Comparison of ENCODE assay signal across 16 cellular contexts in the genomic region with DNA sequence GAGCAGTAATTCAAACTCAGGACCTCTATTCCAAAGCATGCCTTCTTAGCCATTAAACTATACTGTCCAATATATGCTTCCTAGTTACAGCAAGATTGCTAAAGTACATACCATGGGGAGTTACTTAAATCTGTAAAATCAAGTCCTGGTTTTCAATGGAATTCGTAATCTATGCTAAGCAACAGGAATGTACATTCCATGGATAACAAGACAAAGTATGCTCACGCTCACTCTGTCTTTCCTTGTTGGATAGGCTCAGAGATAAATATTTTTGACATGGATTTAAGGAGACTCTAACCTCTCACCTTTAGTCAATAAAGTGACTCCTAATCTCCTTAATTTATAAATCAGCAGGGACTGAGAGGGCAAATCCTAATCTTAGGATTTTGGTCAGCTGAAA. TPM values are rescaled to one million over a fixed set of nuclear protein-coding genes. Genes with fewer than 3 reads are reported as not detected.
DNase-seq lines count a peak whose midpoint lies in the region; ATAC-seq, FAIRE-seq and TF ChIP-seq lines count a peak whose summit lies in the region.
"Had no signal": no experiment of that assay in that cellular context is flagged by ENCODE, and none has a peak within 500 bp of the region (broad histone marks: within the 10 kb centered on the region; RNA-seq: fewer than 3 reads in every experiment).

No MANE protein-coding gene starts in this region.

- no peak overlapping the region for H3K18ac ChIP-seq in mesenchymal stem cell (ENCODE audit: low read depth in 1 of 2, low read length in 2 of 2)

- no peak overlapping the region for H4K91ac ChIP-seq in mesenchymal stem cell (ENCODE audit: low read length)

- H3K9me3 ChIP-seq in adipocyte (ENCODE audit: control insufficient read depth, low read length) = peaks cover 6% of the 10 kb centered on the region
- no peaks in the 10 kb centered on the region for H3K9me3 ChIP-seq in mesenchymal stem cell (ENCODE audit: control insufficient read depth, low read length)
- H3K9me3 ChIP-seq in small intestine (ENCODE audit: control insufficient read depth, low read depth) = no peaks in the 10 kb centered on the region

- H2AK5ac ChIP-seq in mesenchymal stem cell (ENCODE audit: low read length, severe bottlenecking) = no peak overlapping the region

- H3K14ac ChIP-seq in mesenchymal stem cell (ENCODE audit: low read length in 2 of 2) = no peak overlapping the region

- FAIRE-seq in small intestine (lab: Jason Lieb, UNC) = no peak
- FAIRE-seq: D721Med, G401.6 had no signal

- no peaks in the 10 kb centered on the region for H3K79me1 ChIP-seq in mesenchymal stem cell (replicated peaks; ENCODE audit: low read length, poor library complexity, severe bottlenecking)

- WGBS in mesenchymal stem cell = no CpG with 5 or more reads among the region's 2 CpGs
- WGBS in small intestine, 3 donors = 55 to 69% (median 62%) methylated on average over 2 of the region's 2 CpGs

- H3K9ac ChIP-seq in adipocyte (ENCODE audit: low read length) = no peak overlapping the region
- no peak overlapping the region for H3K9ac ChIP-seq in mesenchymal stem cell (ENCODE audit: low read length)

- H3K4me3 ChIP-seq in adipocyte (ENCODE audit: low read length) (no peak overlapping the region), choroid plexus epithelial cell (ENCODE audit: low read depth, low read length) (no peak overlapping the region), mesenchymal stem cell (ENCODE audit: insufficient read depth in 1 of 2, low read depth in 1 of 2, low read length in 2 of 2) (no peak overlapping the region), small intestine (ENCODE audit: low read depth in 1 of 2, low read length in 2 of 2) (no peak overlapping the region)

- H3K27me3 ChIP-seq in adipocyte (replicated peaks; ENCODE audit: control insufficient read depth, insufficient read depth, low read length) (peaks cover 15% of the 10 kb centered on the region), mesenchymal stem cell (ENCODE audit: control insufficient read depth in 1 of 2, insufficient read depth in 1 of 2, low read length in 2 of 2) (peaks cover 0 to 32% of the 10 kb centered on the region in 2 experiments), small intestine (ENCODE audit: control insufficient read depth in 2 of 2, insufficient read depth in 2 of 2, low read length in 2 of 2) (no peaks in the 10 kb centered on the region)

- no peak overlapping the region for H3K23ac ChIP-seq in mesenchymal stem cell (ENCODE audit: low read length in 2 of 2)

- no peak for ATAC-seq in HG02852 (IDR thresholded peaks at IDR 0.05; ENCODE audit: unreplicated experiment)
- ATAC-seq: CD8-positive, alpha-beta T cell had no signal

- H3K4me1 ChIP-seq in adipocyte (ENCODE audit: control insufficient read depth, insufficient read depth, low read length) = no peaks in the 10 kb centered on the region
- no peaks in the 10 kb centered on the region for H3K4me1 ChIP-seq in mesenchymal stem cell (ENCODE audit: control insufficient read depth, insufficient read depth, low read depth, low read length)
- H3K4me1 ChIP-seq in small intestine (ENCODE audit: control insufficient read depth in 2 of 2, insufficient read depth in 1 of 2, low read depth in 1 of 2, low read length in 1 of 2) = no peaks in the 10 kb centered on the region

- no peak overlapping the region for H2BK5ac ChIP-seq in mesenchymal stem cell (ENCODE audit: low read depth, low read length, poor library complexity, severe bottlenecking)

- H3K36me3 ChIP-seq in adipocyte (ENCODE audit: control insufficient read depth, insufficient read depth, low read length, severe bottlenecking) (no peaks in the 10 kb centered on the region), mesenchymal stem cell (ENCODE audit: control insufficient read depth in 1 of 2, insufficient read depth in 2 of 2, low read depth in 1 of 2, low read length in 2 of 2) (no peaks in the 10 kb centered on the region), small intestine (ENCODE audit: control insufficient read depth in 2 of 2, insufficient read depth in 2 of 2, low read length in 2 of 2) (no peaks in the 10 kb centered on the region)

- no peak overlapping the region for H3K27ac ChIP-seq in mesenchymal stem cell (ENCODE audit: low read length, poor library complexity, severe bottlenecking)
- H3K27ac ChIP-seq in small intestine (ENCODE audit: low read depth in 1 of 2, low read length in 1 of 2) = no peak overlapping the region

- no peak overlapping the region for H2BK15ac ChIP-seq in mesenchymal stem cell (ENCODE audit: low read depth, poor library complexity, severe bottlenecking)

- H2AFZ ChIP-seq in mesenchymal stem cell (ENCODE audit: low read depth, low read length) = no peak overlapping the region

- H2BK120ac ChIP-seq in mesenchymal stem cell (ENCODE audit: low read depth, low read length) = no peak overlapping the region

- H3K4me2 ChIP-seq in mesenchymal stem cell (ENCODE audit: low read length, poor library complexity, severe bottlenecking) = no peak overlapping the region

- TF ChIP-seq CTCF in choroid plexus epithelial cell (conservative IDR thresholded peaks at IDR 0.05; ENCODE audit: low read depth, low read length) = no peak

- DNase-seq in adipocyte (ENCODE audit: low read depth) (peak; percentile 46), choroid plexus epithelial cell (ENCODE audit: low read depth) (peak; percentile 2), mesenchymal stem cell (peak; percentile 11), NCI-H524 (lab: John Stamatoyannopoulos, UW) (no peak), T-helper 2 cell (no peak), small intestine (no peak)
- DNase-seq: CD8-positive, alpha-beta T cell; COR-L47; DMS153; DMS79 treated with DMSO at 0.1 percent for 48 hours; EL; HCEC 1CT; HFFc6 had no signal

- H2BK12ac ChIP-seq in mesenchymal stem cell (ENCODE audit: low read length in 2 of 2) = no peak overlapping the region

- no peak overlapping the region for H3K4ac ChIP-seq in mesenchymal stem cell (ENCODE audit: low read depth in 1 of 2, low read length in 2 of 2)

- H4K8ac ChIP-seq in mesenchymal stem cell (ENCODE audit: low read length) = no peak overlapping the region

RNA-seq across cellular contexts. Expression of a gene that starts 47.3 kb away (rescaled TPM):
- polyA plus RNA-seq in mesenchymal stem cell (2013, experiment 1 of 2) = 11.1 TPM
- polyA plus RNA-seq in mesenchymal stem cell (2013, experiment 2 of 2) = 11.6 TPM
- polyA plus RNA-seq in small intestine = 10 to 100 TPM in 2 of 3 donors, 1 to 10 TPM in 1; 9.2 to 13.9 (median 10.7) TPM

Comparison
In these comparisons a context has a peak if more than half of its experiments do, and no peak if none do; other contexts are left out.
1. DNase-seq: peak in adipocyte (single experiment), choroid plexus epithelial cell (single experiment) and mesenchymal stem cell (single experiment); none in NCI-H524 (0 of 2), T-helper 2 cell (0 of 5) and small intestine (single experiment).